ENCODE assay signal across 9 cellular contexts in genomic region chr7:141674702-141675101, GRCh38. TPM values are rescaled to one million over a fixed set of nuclear protein-coding genes. Genes with fewer than 3 reads are reported as not detected.
A peak's percentile ranks its signal among the peaks of the same experiment; 100 is the strongest.
DNase-seq lines count a peak whose midpoint lies in the region; ATAC-seq and TF ChIP-seq lines count a peak whose summit lies in the region.
"Had no signal": no experiment of that assay in that cellular context is flagged by ENCODE, and none has a peak within 500 bp of the region (broad histone marks: within the 10 kb centered on the region; RNA-seq: fewer than 3 reads in every experiment).

No MANE protein-coding gene starts in this region.

- no peak overlapping the region for H3K4me3 ChIP-seq in A673 (ENCODE audit: low read depth, low read length, poor library complexity, severe bottlenecking)
- H3K4me3 ChIP-seq in brain microvascular endothelial cell (ENCODE audit: low read depth, low read length): no peak overlapping the region
- H3K4me3 ChIP-seq: SK-N-MC had no signal

- POLR2A ChIA-PET in A673 (lab: Charles Lee; ENCODE audit: low non-redundant PET): no interaction called here

- ATAC-seq in HG02852 (IDR thresholded peaks at IDR 0.05; ENCODE audit: unreplicated experiment) (no peak), GM21825 (IDR thresholded peaks at IDR 0.05; ENCODE audit: unreplicated experiment) (no peak)

- intact Hi-C loops in A673 (cut with micrococcal nuclease; ENCODE audit: unreplicated experiment): no loop called here

- no peak overlapping the region for H3K27ac ChIP-seq in A673 (ENCODE audit: low read depth, low read length, poor library complexity, severe bottlenecking)
- peak overlapping the region; percentile 71 for H3K27ac ChIP-seq in brain microvascular endothelial cell
- H3K27ac ChIP-seq: SK-N-MC had no signal

- no peaks in the 10 kb centered on the region for H3K9me3 ChIP-seq in A673 (ENCODE audit: low read depth, low read length, poor library complexity, severe bottlenecking)

- no peaks in the 10 kb centered on the region for H3K4me1 ChIP-seq in A673 (ENCODE audit: insufficient read depth, low read length, poor library complexity, severe bottlenecking)

- BruUV-seq in A673 (replicated peaks; lab: Mats Ljungman, UMichigan): no TSS peak

- H3K36me3 ChIP-seq in A673 (ENCODE audit: insufficient read depth, low read length, poor library complexity, severe bottlenecking): no peaks in the 10 kb centered on the region
- no peaks in the 10 kb centered on the region for H3K36me3 ChIP-seq in brain microvascular endothelial cell (replicated peaks)

- in situ Hi-C loops in brain microvascular endothelial cell (cut with HindIII; ENCODE audit: low pct_ligation_motif_present, low sequenced_read_pairs): no loop called here

- DNase-seq in A673 (ENCODE audit: low spot score) (no peak), HT-29 (ENCODE audit: low spot score) (peak; percentile 19), brain microvascular endothelial cell (no peak), kidney glomerular epithelial cell (lab: John Stamatoyannopoulos, UW) (peak; percentile 35), NCI-H2107 (lab: John Stamatoyannopoulos, UW) (no peak), 8988T (no peak)

- H3K27me3 ChIP-seq in A673 (replicated peaks; ENCODE audit: insufficient read depth, low read depth, low read length, poor library complexity) (no peaks in the 10 kb centered on the region), brain microvascular endothelial cell (replicated peaks) (no peaks in the 10 kb centered on the region)

- CTCF ChIA-PET in A673 (lab: Charles Lee): no interaction called here

- TF ChIP-seq CTCF in A673 (conservative IDR thresholded peaks at IDR 0.05; ENCODE audit: low read depth, low read length) (peak; percentile 55), brain microvascular endothelial cell (IDR thresholded peaks at IDR 0.05; ENCODE audit: low read depth, low read length, missing control alignments) (peak; percentile 78)

RNA-seq across cellular contexts. Expression of gene DENND11, which starts 27.3 kb away (rescaled TPM):
- total RNA-seq in A673 (2021): 11.9 and 12.3 TPM in 2 replicates
- 19.6 and 20.4 TPM in 2 replicates for total RNA-seq in HT-29 (2014; rRNA removed; shearing (Covaris generic))

RNA-seq across cellular contexts. Expression of gene WEE2, which starts 33.5 kb away (rescaled TPM):
- 0.09 TPM in 1 of 2 replicates, not detected in the other for total RNA-seq in A673 (2021)
- total RNA-seq in HT-29 (2014; rRNA removed; shearing (Covaris generic)): 0.03 TPM in 1 of 2 replicates, not detected in the other

Comparison
In these comparisons a context has a peak if more than half of its experiments do, and no peak if none do; other contexts are left out.
1. DNase-seq: peak in HT-29 (single experiment) and kidney glomerular epithelial cell (single experiment); none in A673 (single experiment), brain microvascular endothelial cell (single experiment), NCI-H2107 (single experiment) and 8988T (single experiment).